ENCODE assay signal across 8 cellular contexts in the genomic region with DNA sequence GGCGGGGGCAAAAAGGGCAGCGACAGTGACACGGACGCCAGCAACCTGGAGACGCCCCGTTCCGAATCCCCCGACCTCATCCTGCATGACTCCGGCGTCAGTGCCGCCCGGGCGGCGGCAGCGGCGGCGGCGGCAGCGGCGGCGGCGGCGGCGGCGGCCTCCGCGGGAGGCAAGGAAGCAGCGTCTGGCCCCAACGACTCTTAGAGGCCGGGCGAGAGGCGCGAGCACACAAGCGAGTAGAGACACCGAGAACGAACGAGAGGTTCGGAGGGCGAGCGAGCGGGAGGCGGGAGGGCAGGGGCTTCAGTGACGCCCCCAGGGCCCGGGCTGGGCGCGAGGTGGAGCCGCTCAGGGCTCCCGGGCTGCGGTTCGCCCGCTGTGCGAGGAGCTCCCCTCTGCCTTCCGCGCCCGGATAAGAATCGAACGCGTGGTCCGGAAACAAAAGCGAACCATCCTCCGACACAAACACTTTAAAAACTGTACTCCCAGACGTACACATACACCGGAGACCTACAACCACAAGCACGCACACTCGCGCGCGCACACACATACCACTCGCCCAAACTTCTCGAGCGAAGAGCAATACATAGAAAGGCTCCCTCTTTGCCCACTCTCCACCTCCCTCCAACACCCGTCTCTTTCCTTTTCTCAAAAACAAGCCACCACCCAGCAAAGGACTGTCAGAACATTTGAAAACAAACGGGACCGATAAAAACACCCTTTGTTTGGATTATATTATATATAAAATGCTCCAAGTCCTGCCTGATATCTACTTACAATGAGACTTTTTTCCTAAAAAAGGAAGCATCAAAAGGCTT. TPM values are rescaled to one million over a fixed set of nuclear protein-coding genes. Genes with fewer than 3 reads are reported as not detected.
DNase-seq lines count a peak whose midpoint lies in the region; ATAC-seq and TF ChIP-seq lines count a peak whose summit lies in the region.

No MANE protein-coding gene starts in this region.

- no peak overlapping the region for H3K27ac ChIP-seq in left ventricle myocardium inferior (replicated peaks)

- peak overlapping the region; percentile 64 for H3K4me3 Mint-ChIP-seq in activated CD8-positive, alpha-beta T cell treated with anti-CD3 and anti-CD28 coated beads for 36 hours
- peak overlapping the region; percentile 73 to 77 for H3K4me3 Mint-ChIP-seq in stimulated activated naive CD8-positive, alpha-beta T cell treated with anti-CD3 and anti-CD28 coated beads, Interleukin-15, amount 100 ng/mL, for 72 hours

- peaks cover 100% of the 10 kb centered on the region for H3K27me3 ChIP-seq in left ventricle myocardium inferior (ENCODE audit: low read depth)

- H3K36me3 ChIP-seq in left ventricle myocardium inferior = no peaks in the 10 kb centered on the region

- peaks cover 60% of the 10 kb centered on the region for H3K27me3 Mint-ChIP-seq in activated CD8-positive, alpha-beta T cell treated with anti-CD3 and anti-CD28 coated beads for 36 hours
- H3K27me3 Mint-ChIP-seq in stimulated activated naive CD8-positive, alpha-beta T cell treated with anti-CD3 and anti-CD28 coated beads, Interleukin-15, amount 100 ng/mL, for 72 hours = peaks cover 99% of the 10 kb centered on the region

- TF ChIP-seq CTCF in activated CD8-positive, alpha-beta T cell treated with anti-CD3 and anti-CD28 coated beads for 36 hours (IDR thresholded peaks at IDR 0.05) = no peak
- TF ChIP-seq CTCF in left ventricle myocardium inferior (IDR thresholded peaks at IDR 0.05; ENCODE audit: borderline replicate concordance) = no peak

- DNase-seq in NCI-H345 (lab: John Stamatoyannopoulos, UW) = peak; percentile 39
- no peak for DNase-seq in NCI-H345 treated with DMSO at 0.1 percent for 48 hours (lab: John Stamatoyannopoulos, UW; ENCODE audit: unreplicated experiment)
- DNase-seq in activated CD8-positive, alpha-beta T cell treated with anti-CD3 and anti-CD28 coated beads for 36 hours = peak; percentile 53
- DNase-seq in left ventricle myocardium inferior = no peak
- peak; percentile 40 to 47 for DNase-seq in stimulated activated naive CD8-positive, alpha-beta T cell treated with anti-CD3 and anti-CD28 coated beads, Interleukin-15, amount 100 ng/mL, for 72 hours
- no peak for DNase-seq in NCI-H2196 (lab: John Stamatoyannopoulos, UW; ENCODE audit: unreplicated experiment)

- peaks cover 38% of the 10 kb centered on the region for H3K4me1 Mint-ChIP-seq in activated CD8-positive, alpha-beta T cell treated with anti-CD3 and anti-CD28 coated beads for 36 hours (ENCODE audit: low read depth)
- peaks cover 78% of the 10 kb centered on the region for H3K4me1 Mint-ChIP-seq in stimulated activated naive CD8-positive, alpha-beta T cell treated with anti-CD3 and anti-CD28 coated beads, Interleukin-15, amount 100 ng/mL, for 72 hours

- intact Hi-C loops in activated CD8-positive, alpha-beta T cell treated with anti-CD3 and anti-CD28 coated beads for 36 hours (cut with micrococcal nuclease) = no loop called here
- intact Hi-C loops in left ventricle myocardium inferior (cut with micrococcal nuclease) = no loop called here

- H3K36me3 Mint-ChIP-seq in activated CD8-positive, alpha-beta T cell treated with anti-CD3 and anti-CD28 coated beads for 36 hours (ENCODE audit: low read depth) = no peaks in the 10 kb centered on the region

- no peaks in the 10 kb centered on the region for H3K9me3 ChIP-seq in left ventricle myocardium inferior (replicated peaks)

- peak overlapping the region; percentile 54 for H3K4me3 ChIP-seq in left ventricle myocardium inferior

- H3K4me1 ChIP-seq in left ventricle myocardium inferior = peaks cover 76% of the 10 kb centered on the region

- no peak overlapping the region for H3K27ac Mint-ChIP-seq in activated CD8-positive, alpha-beta T cell treated with anti-CD3 and anti-CD28 coated beads for 36 hours
- no peak overlapping the region for H3K27ac Mint-ChIP-seq in stimulated activated naive CD8-positive, alpha-beta T cell treated with anti-CD3 and anti-CD28 coated beads, Interleukin-15, amount 100 ng/mL, for 72 hours

- POLR2A ChIA-PET in activated CD8-positive, alpha-beta T cell treated with anti-CD3 and anti-CD28 coated beads for 36 hours (lab: Charles Lee) = interaction anchor here (0.6 to 1.7 kb wide), 2 partner anchors 12 to 140 kb away, joined by 3 to 9 read pairs; no protein-coding TSS in a partner anchor

- no peaks in the 10 kb centered on the region for H3K9me3 Mint-ChIP-seq in activated CD8-positive, alpha-beta T cell treated with anti-CD3 and anti-CD28 coated beads for 36 hours
- no peaks in the 10 kb centered on the region for H3K9me3 Mint-ChIP-seq in stimulated activated naive CD8-positive, alpha-beta T cell treated with anti-CD3 and anti-CD28 coated beads, Interleukin-15, amount 100 ng/mL, for 72 hours

- ATAC-seq in HG02885 (IDR thresholded peaks at IDR 0.05; ENCODE audit: poor library complexity, unreplicated experiment) = peak; percentile 21
- peak; percentile 26 for ATAC-seq in activated CD8-positive, alpha-beta T cell treated with anti-CD3 and anti-CD28 coated beads for 36 hours
- ATAC-seq in stimulated activated naive CD8-positive, alpha-beta T cell treated with anti-CD3 and anti-CD28 coated beads, Interleukin-15, amount 100 ng/mL, for 72 hours = peak; percentile 42
- no peak for ATAC-seq in HG03108 (IDR thresholded peaks at IDR 0.05; ENCODE audit: unreplicated experiment)

- CTCF ChIA-PET in activated CD8-positive, alpha-beta T cell treated with anti-CD3 and anti-CD28 coated beads for 36 hours (lab: Charles Lee) = interaction anchor here (1.6 to 1.7 kb wide), 2 partner anchors 11 to 12 kb away, joined by 3 to 10 read pairs; no protein-coding TSS in a partner anchor

RNA-seq across cellular contexts. Expression of gene SP9, which starts 2.8 kb away (rescaled TPM):
- total RNA-seq in activated CD8-positive, alpha-beta T cell treated with anti-CD3 and anti-CD28 coated beads for 36 hours = not detected
- not detected for total RNA-seq in left ventricle myocardium inferior

RNA-seq across cellular contexts. Expression of gene SCRN3, which starts 58.0 kb away (rescaled TPM):
- total RNA-seq in activated CD8-positive, alpha-beta T cell treated with anti-CD3 and anti-CD28 coated beads for 36 hours = 10 to 100 TPM; 12.9 to 13.7 TPM
- total RNA-seq in left ventricle myocardium inferior = 47.6 TPM

Comparison
In these comparisons a context has a peak if more than half of its experiments do, and no peak if none do; other contexts are left out.
1. DNase-seq: peak in NCI-H345 (single experiment), activated CD8-positive, alpha-beta T cell treated with anti-CD3 and anti-CD28 coated beads for 36 hours (single experiment) and stimulated activated naive CD8-positive, alpha-beta T cell treated with anti-CD3 and anti-CD28 coated beads, Interleukin-15, amount 100 ng/mL, for 72 hours (2 of 2); none in NCI-H345 treated with DMSO at 0.1 percent for 48 hours (single experiment), left ventricle myocardium inferior (single experiment) and NCI-H2196 (single experiment).